Comparison of ENCODE assay signal across 8 cellular contexts in the genomic region with DNA sequence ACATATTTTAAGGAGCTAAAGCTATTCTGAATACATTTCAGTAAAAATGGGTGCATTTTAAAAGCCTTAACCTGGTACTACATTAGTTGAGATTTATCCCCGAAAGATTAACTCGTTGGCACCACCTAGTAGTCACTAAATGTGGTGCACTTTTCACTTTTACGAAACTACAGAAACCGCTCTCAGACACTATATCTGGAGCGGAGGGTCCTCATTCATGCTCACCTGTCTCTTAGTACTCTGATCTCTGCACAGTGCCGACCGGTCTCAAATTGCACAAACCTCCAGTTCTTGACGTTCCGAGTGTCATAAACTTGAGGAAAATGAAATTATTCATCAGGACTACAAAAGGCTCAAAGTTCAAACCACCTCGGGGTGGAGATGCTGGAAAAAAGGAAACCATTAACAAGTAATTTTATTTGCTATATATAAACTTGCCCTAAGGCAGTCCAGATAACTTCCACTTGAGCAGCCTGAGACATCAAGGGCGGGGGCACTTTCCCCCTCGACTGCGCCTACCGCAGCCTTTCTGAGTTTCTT. TPM values are rescaled to one million over a fixed set of nuclear protein-coding genes. Genes with fewer than 3 reads are reported as not detected.
DNase-seq lines count a peak whose midpoint lies in the region; ATAC-seq and FAIRE-seq lines count a peak whose summit lies in the region.

No MANE protein-coding gene starts in this region.

- peak overlapping the region; percentile 99 for H3K4me3 Mint-ChIP-seq in activated T-helper 2 cell treated with anti-CD3 and anti-CD28 coated beads, Interferon-gamma antibody, Interleukin-2, Interleukin-4, amounts not matched to agents 10 μg/mL and 5 μg/mL and 100 μg/mL, durations not matched to agents 14 hours and 24 hours and 36 hours (ENCODE audit: low read depth)

- H3K4me1 ChIP-seq in neuron (ENCODE audit: insufficient read depth, low read length) = peaks cover 2% of the 10 kb centered on the region

- intact Hi-C loops in activated T-helper 2 cell treated with anti-CD3 and anti-CD28 coated beads, Interferon-gamma antibody, Interleukin-2, Interleukin-4, amounts not matched to agents 10 μg/mL and 5 μg/mL and 100 μg/mL, durations not matched to agents 14 hours and 24 hours and 36 hours (cut with micrococcal nuclease) = loop anchor here (1.0 to 2.0 kb wide), 3 partner anchors 32 to 486 kb away; a partner anchor contains a TSS

- H3K36me3 Mint-ChIP-seq in activated T-helper 2 cell treated with anti-CD3 and anti-CD28 coated beads, Interferon-gamma antibody, Interleukin-2, Interleukin-4, amounts not matched to agents 10 μg/mL and 5 μg/mL and 100 μg/mL, durations not matched to agents 14 hours and 24 hours and 36 hours (ENCODE audit: low read depth) = peaks cover 17% of the 10 kb centered on the region

- H3K9me3 ChIP-seq in neuron (ENCODE audit: low read length) = no peaks in the 10 kb centered on the region

- H3K4me3 ChIP-seq in neuron (ENCODE audit: low read length) = peak overlapping the region; percentile 98

- H3K36me3 ChIP-seq in neuron (ENCODE audit: insufficient read depth, low read length) = peaks cover 10% of the 10 kb centered on the region

- peak overlapping the region; percentile 98 for H3K27ac Mint-ChIP-seq in activated T-helper 2 cell treated with anti-CD3 and anti-CD28 coated beads, Interferon-gamma antibody, Interleukin-2, Interleukin-4, amounts not matched to agents 10 μg/mL and 5 μg/mL and 100 μg/mL, durations not matched to agents 14 hours and 24 hours and 36 hours

- FAIRE-seq in frontal cortex (lab: Jason Lieb, UNC) = no peak

- H3K27me3 ChIP-seq in neuron (ENCODE audit: insufficient read depth, low read length) = no peaks in the 10 kb centered on the region

- peak; percentile 9 to 29 for DNase-seq in stimulated activated CD4-positive, alpha-beta T cell treated with anti-CD3 and anti-CD28 coated beads, Interleukin-2, amount 100 ng/mL, for 24 hours
- no peak for DNase-seq in stimulated activated CD4-positive, alpha-beta T cell treated with anti-CD3 and anti-CD28 coated beads, Interleukin-2, amount 100 ng/mL, for 48 hours
- DNase-seq in NCI-H510A (lab: John Stamatoyannopoulos, UW) = peak; percentile 65
- peak; percentile 18 for DNase-seq in activated T-helper 2 cell treated with anti-CD3 and anti-CD28 coated beads, Interferon-gamma antibody, Interleukin-2, Interleukin-4, amounts not matched to agents 10 μg/mL and 5 μg/mL and 100 μg/mL, durations not matched to agents 14 hours and 24 hours and 36 hours (ENCODE audit: low spot score)
- DNase-seq in frontal cortex (ENCODE audit: low spot score in 2 of 2) = peak; percentile 26 to 37

- peak overlapping the region; percentile 93 for H2AFZ ChIP-seq in neuron (ENCODE audit: low read depth, low read length)

- no peaks in the 10 kb centered on the region for H3K9me3 Mint-ChIP-seq in activated T-helper 2 cell treated with anti-CD3 and anti-CD28 coated beads, Interferon-gamma antibody, Interleukin-2, Interleukin-4, amounts not matched to agents 10 μg/mL and 5 μg/mL and 100 μg/mL, durations not matched to agents 14 hours and 24 hours and 36 hours

- no peaks in the 10 kb centered on the region for H3K27me3 Mint-ChIP-seq in activated T-helper 2 cell treated with anti-CD3 and anti-CD28 coated beads, Interferon-gamma antibody, Interleukin-2, Interleukin-4, amounts not matched to agents 10 μg/mL and 5 μg/mL and 100 μg/mL, durations not matched to agents 14 hours and 24 hours and 36 hours (ENCODE audit: low read depth)

- ATAC-seq in HG02973 (IDR thresholded peaks at IDR 0.05; ENCODE audit: unreplicated experiment) (peak; percentile 5), HG02763 (IDR thresholded peaks at IDR 0.05; ENCODE audit: unreplicated experiment) (no peak)

- H3K4me1 Mint-ChIP-seq in activated T-helper 2 cell treated with anti-CD3 and anti-CD28 coated beads, Interferon-gamma antibody, Interleukin-2, Interleukin-4, amounts not matched to agents 10 μg/mL and 5 μg/mL and 100 μg/mL, durations not matched to agents 14 hours and 24 hours and 36 hours (ENCODE audit: low read depth) = peaks cover 13% of the 10 kb centered on the region

RNA-seq across cellular contexts. Expression of a gene that starts 0.7 kb away (rescaled TPM):
- total RNA-seq in activated T-helper 2 cell treated with anti-CD3 and anti-CD28 coated beads, Interferon-gamma antibody, Interleukin-2, Interleukin-4, amounts not matched to agents 10 μg/mL and 5 μg/mL and 100 μg/mL, durations not matched to agents 14 hours and 24 hours and 36 hours = 30.0 and 31.1 TPM in 2 replicates
- total RNA-seq in frontal cortex = 82.3 TPM

RNA-seq across cellular contexts. Expression of a gene that starts 0.8 kb away (rescaled TPM):
- 6.8 TPM in 2 replicates for total RNA-seq in activated T-helper 2 cell treated with anti-CD3 and anti-CD28 coated beads, Interferon-gamma antibody, Interleukin-2, Interleukin-4, amounts not matched to agents 10 μg/mL and 5 μg/mL and 100 μg/mL, durations not matched to agents 14 hours and 24 hours and 36 hours
- 9.0 TPM for total RNA-seq in frontal cortex

RNA-seq across cellular contexts. Expression of a gene that starts 32.4 kb away (rescaled TPM):
- 7.4 and 7.5 TPM in 2 replicates for total RNA-seq in activated T-helper 2 cell treated with anti-CD3 and anti-CD28 coated beads, Interferon-gamma antibody, Interleukin-2, Interleukin-4, amounts not matched to agents 10 μg/mL and 5 μg/mL and 100 μg/mL, durations not matched to agents 14 hours and 24 hours and 36 hours
- 44.0 TPM for total RNA-seq in frontal cortex

RNA-seq across cellular contexts. Expression of a gene that starts 54.6 kb away (rescaled TPM):
- total RNA-seq in activated T-helper 2 cell treated with anti-CD3 and anti-CD28 coated beads, Interferon-gamma antibody, Interleukin-2, Interleukin-4, amounts not matched to agents 10 μg/mL and 5 μg/mL and 100 μg/mL, durations not matched to agents 14 hours and 24 hours and 36 hours = not detected in 2 replicates
- not detected for total RNA-seq in frontal cortex

Comparison
In these comparisons a context has a peak if more than half of its experiments do, and no peak if none do; other contexts are left out.
1. DNase-seq: peak in stimulated activated CD4-positive, alpha-beta T cell treated with anti-CD3 and anti-CD28 coated beads, Interleukin-2, amount 100 ng/mL, for 24 hours (2 of 2), NCI-H510A (single experiment), activated T-helper 2 cell treated with anti-CD3 and anti-CD28 coated beads, Interferon-gamma antibody, Interleukin-2, Interleukin-4, amounts not matched to agents 10 μg/mL and 5 μg/mL and 100 μg/mL, durations not matched to agents 14 hours and 24 hours and 36 hours (single experiment) and frontal cortex (2 of 2); none in stimulated activated CD4-positive, alpha-beta T cell treated with anti-CD3 and anti-CD28 coated beads, Interleukin-2, amount 100 ng/mL, for 48 hours (0 of 2).